ENCODE assay signal across 8 cellular contexts in genomic region chr5:115068239-115069086, GRCh38.
DNase-seq lines count a peak whose midpoint lies in the region; ATAC-seq and TF ChIP-seq lines count a peak whose summit lies in the region.

No MANE protein-coding gene starts in this region.

- H3K27ac ChIP-seq in mesenchymal stem cell (ENCODE audit: low read length, poor library complexity, severe bottlenecking) (no peak overlapping the region), transverse colon (no peak overlapping the region)

- no peak overlapping the region for H3K9ac ChIP-seq in mesenchymal stem cell (ENCODE audit: low read length)

- H3K23ac ChIP-seq in mesenchymal stem cell (ENCODE audit: low read length in 2 of 2) = no peak overlapping the region

- no peak overlapping the region for H2BK120ac ChIP-seq in mesenchymal stem cell (ENCODE audit: low read depth, low read length)

- no peak overlapping the region for H2BK12ac ChIP-seq in mesenchymal stem cell (ENCODE audit: low read length in 2 of 2)

- intact Hi-C loops in transverse colon (cut with DNase I; ENCODE audit: low total_unique reads) = loop anchor here (10.0 kb wide), 1 partner anchor 1454 kb away; no protein-coding TSS in a partner anchor

- H3K36me3 ChIP-seq in mesenchymal stem cell (ENCODE audit: control insufficient read depth in 1 of 2, insufficient read depth in 2 of 2, low read depth in 1 of 2, low read length in 2 of 2) (no peaks in the 10 kb centered on the region), transverse colon (no peaks in the 10 kb centered on the region)

- H3K9me3 ChIP-seq in mesenchymal stem cell (ENCODE audit: control insufficient read depth, low read length) = no peaks in the 10 kb centered on the region
- no peaks in the 10 kb centered on the region for H3K9me3 ChIP-seq in transverse colon

- H3K18ac ChIP-seq in mesenchymal stem cell (ENCODE audit: low read depth in 1 of 2, low read length in 2 of 2) = no peak overlapping the region

- TF ChIP-seq POLR2A in transverse colon (IDR thresholded peaks at IDR 0.05) = no peak

- no peak overlapping the region for H2BK5ac ChIP-seq in mesenchymal stem cell (ENCODE audit: low read depth, low read length, poor library complexity, severe bottlenecking)

- TF ChIP-seq EP300 in transverse colon (IDR thresholded peaks at IDR 0.05; ENCODE audit: low read depth) = no peak

- H3K79me1 ChIP-seq in mesenchymal stem cell (replicated peaks; ENCODE audit: low read length, poor library complexity, severe bottlenecking) = no peaks in the 10 kb centered on the region

- no peak overlapping the region for H2BK15ac ChIP-seq in mesenchymal stem cell (ENCODE audit: low read depth, poor library complexity, severe bottlenecking)

- DNase-seq in LHCN-M2 (ENCODE audit: low read depth) (peak; percentile 44), mesenchymal stem cell (peak; percentile 57), HPDE6-E6E7 (ENCODE audit: extremely low spot score) (no peak), transverse colon (no peak), HT-29 (ENCODE audit: low spot score) (no peak)
- DNase-seq in activated CD4-positive, alpha-beta T cell treated with anti-CD3 and anti-CD28 coated beads, Interleukin-2, amount 50 U/mL, for 48 hours = peak; percentile 12 to 31

- H3K27me3 ChIP-seq in mesenchymal stem cell (ENCODE audit: control insufficient read depth in 1 of 2, insufficient read depth in 1 of 2, low read length in 2 of 2) = peaks cover 6 to 17% of the 10 kb centered on the region in 2 experiments
- peaks cover 7% of the 10 kb centered on the region for H3K27me3 ChIP-seq in transverse colon

- ATAC-seq in GM18502 (IDR thresholded peaks at IDR 0.05; ENCODE audit: poor library complexity, unreplicated experiment) (peak; percentile 77), GM21786 (IDR thresholded peaks at IDR 0.05; ENCODE audit: unreplicated experiment) (peak; percentile 78)

- H3K14ac ChIP-seq in mesenchymal stem cell (ENCODE audit: low read length in 2 of 2) = no peak overlapping the region

- H4K91ac ChIP-seq in mesenchymal stem cell (ENCODE audit: low read length) = no peak overlapping the region

- in situ Hi-C loops in transverse colon (cut with MboI; ENCODE audit: low pct_ligation_motif_present in 1 of 4, low pct_unique_long_range_greater_than_20kb in 1 of 4, low sequenced_read_pairs in 3 of 4) = no loop called here

- H3K4me1 ChIP-seq in mesenchymal stem cell (ENCODE audit: control insufficient read depth, insufficient read depth, low read depth, low read length) (no peaks in the 10 kb centered on the region), transverse colon (peaks cover 0 to 3% (median 0%) of the 10 kb centered on the region in 4 donors)

- no peak overlapping the region for H3K4ac ChIP-seq in mesenchymal stem cell (ENCODE audit: low read depth in 1 of 2, low read length in 2 of 2)

- H2AFZ ChIP-seq in mesenchymal stem cell (ENCODE audit: low read depth, low read length) = no peak overlapping the region

- no peak overlapping the region for H2AK5ac ChIP-seq in mesenchymal stem cell (ENCODE audit: low read length, severe bottlenecking)

- WGBS in mesenchymal stem cell = 88% methylated on average over 14 of the region's 14 CpGs
- 85 to 86% methylated on average over 13 to 14 of the region's 14 CpGs for WGBS in transverse colon (ENCODE audit: low coverage in 1 of 2), 2 donors

- H4K8ac ChIP-seq in mesenchymal stem cell (ENCODE audit: low read length) = no peak overlapping the region

- no peak overlapping the region for H3K4me3 ChIP-seq in mesenchymal stem cell (ENCODE audit: insufficient read depth in 1 of 2, low read depth in 1 of 2, low read length in 2 of 2)
- H3K4me3 ChIP-seq in transverse colon = no peak overlapping the region

- TF ChIP-seq CTCF in transverse colon (IDR thresholded peaks at IDR 0.05) = no peak

- H3K4me2 ChIP-seq in mesenchymal stem cell (ENCODE audit: low read length, poor library complexity, severe bottlenecking) = no peak overlapping the region

Comparison
In these comparisons a context has a peak if more than half of its experiments do, and no peak if none do; other contexts are left out.
1. DNase-seq: peak in LHCN-M2 (single experiment), activated CD4-positive, alpha-beta T cell treated with anti-CD3 and anti-CD28 coated beads, Interleukin-2, amount 50 U/mL, for 48 hours (2 of 2) and mesenchymal stem cell (single experiment); none in HPDE6-E6E7 (single experiment), transverse colon (single experiment) and HT-29 (single experiment).